25 cellular contexts compared by ENCODE assay signal in genomic region chr3:47517937-47518336, GRCh38. TPM values are rescaled to one million over a fixed set of nuclear protein-coding genes. Genes with fewer than 3 reads are reported as not detected.
DNase-seq lines count a peak whose midpoint lies in the region; ATAC-seq, FAIRE-seq and TF ChIP-seq lines count a peak whose summit lies in the region.
"Had no signal": no experiment of that assay in that cellular context is flagged by ENCODE, and none has a peak within 500 bp of the region (broad histone marks: within the 10 kb centered on the region; RNA-seq: fewer than 3 reads in every experiment).

No MANE protein-coding gene starts in this region.

- H3K36me3 Mint-ChIP-seq in glutamatergic neuron (ENCODE audit: unreplicated experiment) (no peaks in the 10 kb centered on the region), progenitor cell of endocrine pancreas (ENCODE audit: insufficient read depth) (no peaks in the 10 kb centered on the region), T-helper 17 cell (ENCODE audit: low read depth) (no peaks in the 10 kb centered on the region)
- H3K36me3 Mint-ChIP-seq: CD14-positive monocyte had no signal

- peaks cover 10% of the 10 kb centered on the region for H3K27me3 Mint-ChIP-seq in glutamatergic neuron (ENCODE audit: unreplicated experiment)
- peaks cover 2% of the 10 kb centered on the region for H3K27me3 Mint-ChIP-seq in progenitor cell of endocrine pancreas
- no peaks in the 10 kb centered on the region for H3K27me3 Mint-ChIP-seq in T-helper 17 cell
- H3K27me3 Mint-ChIP-seq: CD4-positive, alpha-beta T cell had no signal

- no peak overlapping the region for H3K9ac ChIP-seq in HepG2 (ENCODE audit: insufficient read depth, low read depth, low read length)
- H3K9ac ChIP-seq: BLaER1 treated with 17β-estradiol and CSF1 and Interleukin-3, amounts not matched to agents 10 nM and 100 nM had no signal

- POLR2A ChIA-PET in HepG2 (lab: Yijun Ruan, JAX), result no interaction called here

- no peak for TF ChIP-seq RAD21 in HepG2 (CRISPR knock-in tag; IDR thresholded peaks at IDR 0.05)

- no peaks in the 10 kb centered on the region for H4K20me1 ChIP-seq in HepG2 (ENCODE audit: insufficient read depth, low read length)
- H4K20me1 ChIP-seq: BLaER1 treated with 17β-estradiol and CSF1 and Interleukin-3, amounts not matched to agents 10 nM and 100 nM had no signal

- H3K4me3 Mint-ChIP-seq in glutamatergic neuron (ENCODE audit: unreplicated experiment), result no peak overlapping the region
- H3K4me3 Mint-ChIP-seq in progenitor cell of endocrine pancreas (ENCODE audit: low read depth), result no peak overlapping the region
- no peak overlapping the region for H3K4me3 Mint-ChIP-seq in T-helper 17 cell
- H3K4me3 Mint-ChIP-seq: CD14-positive monocyte; CD4-positive, alpha-beta T cell; CD8-positive, alpha-beta memory T cell; HFFc6 had no signal

- H3K27ac Mint-ChIP-seq in glutamatergic neuron (ENCODE audit: unreplicated experiment), result peak overlapping the region; percentile 33
- peak overlapping the region; percentile 82 for H3K27ac Mint-ChIP-seq in progenitor cell of endocrine pancreas
- H3K27ac Mint-ChIP-seq in T-helper 17 cell, result no peak overlapping the region
- H3K27ac Mint-ChIP-seq: CD14-positive monocyte; CD4-positive, alpha-beta T cell; HFFc6 had no signal

- intact Hi-C loops in HepG2 (cut with micrococcal nuclease; ENCODE audit: unreplicated experiment) (no loop called here), right lobe of liver (cut with DNase I) (no loop called here)

- WGBS in HepG2 (ENCODE audit: low lambda C conversion rate), result 47% methylated on average over 2 of the region's 2 CpGs
- WGBS in right lobe of liver (ENCODE audit: insufficient coverage, low coverage, low lambda C conversion rate, missing lambda C conversion rate), result 0% methylated on average over 1 of the region's 2 CpGs

- H3K36me3 ChIP-seq in HepG2 (replicated peaks in 1 of 2; ENCODE audit: control insufficient read depth in 1 of 2, insufficient read depth in 2 of 2, low read length in 2 of 2) (no peaks in the 10 kb centered on the region), right lobe of liver (no peaks in the 10 kb centered on the region)
- H3K36me3 ChIP-seq: BE2C; BLaER1 treated with 17β-estradiol and CSF1 and Interleukin-3, amounts not matched to agents 10 nM and 100 nM; HAP-1 had no signal

- H3K9me3 ChIP-seq in HepG2 (ENCODE audit: low read length) (no peaks in the 10 kb centered on the region), right lobe of liver (no peaks in the 10 kb centered on the region), T-helper 17 cell (ENCODE audit: control insufficient read depth, low read length, poor library complexity, severe bottlenecking) (no peaks in the 10 kb centered on the region)
- H3K9me3 ChIP-seq: BE2C; BLaER1 treated with 17β-estradiol and CSF1 and Interleukin-3, amounts not matched to agents 10 nM and 100 nM; HAP-1 had no signal

- ATAC-seq in HepG2, result no peak
- ATAC-seq in right lobe of liver, result no peak
- ATAC-seq in T-helper 17 cell, result no peak

- no peak overlapping the region for H3K4me2 ChIP-seq in HepG2 (ENCODE audit: low read depth, low read length)
- H3K4me2 ChIP-seq: BLaER1 treated with 17β-estradiol and CSF1 and Interleukin-3, amounts not matched to agents 10 nM and 100 nM had no signal

- H3K27me3 ChIP-seq in HepG2 (ENCODE audit: control insufficient read depth in 1 of 2, insufficient read depth in 2 of 2, low read length in 2 of 2) (no peaks in the 10 kb centered on the region), right lobe of liver (no peaks in the 10 kb centered on the region)
- H3K27me3 ChIP-seq: BE2C; BLaER1 treated with 17β-estradiol and CSF1 and Interleukin-3, amounts not matched to agents 10 nM and 100 nM had no signal

- H3K9me3 Mint-ChIP-seq in glutamatergic neuron (ENCODE audit: unreplicated experiment) (peaks cover 9% of the 10 kb centered on the region), progenitor cell of endocrine pancreas (ENCODE audit: low read depth) (no peaks in the 10 kb centered on the region)
- H3K9me3 Mint-ChIP-seq: CD4-positive, alpha-beta T cell; HFFc6 had no signal

- H3K27ac ChIP-seq in HepG2 (ENCODE audit: extremely low read length, insufficient read depth, low read length) (no peak overlapping the region), right lobe of liver (no peak overlapping the region)
- H3K27ac ChIP-seq: 22Rv1; BLaER1 treated with 17β-estradiol and CSF1 and Interleukin-3, amounts not matched to agents 10 nM and 100 nM had no signal

- H3K4me1 ChIP-seq in HepG2 (ENCODE audit: insufficient read depth, low read length) (peaks cover 45% of the 10 kb centered on the region), right lobe of liver (peaks cover 0 to 11% (median 0%) of the 10 kb centered on the region in 4 donors)
- H3K4me1 ChIP-seq: BE2C had no signal

- CTCF ChIA-PET in HepG2 (lab: Yijun Ruan, JAX; ENCODE audit: low intra/inter-chr PET ratio, low total read pairs), result no interaction called here

- H3K4me3 ChIP-seq in HepG2 (replicated peaks in 1 of 3; ENCODE audit: insufficient read depth in 1 of 3, low read depth in 2 of 3, low read length in 3 of 3), result no peak overlapping the region
- no peak overlapping the region for H3K4me3 ChIP-seq in right lobe of liver
- H3K4me3 ChIP-seq: BLaER1 treated with 17β-estradiol and CSF1 and Interleukin-3, amounts not matched to agents 10 nM and 100 nM; HAP-1 had no signal

- H3K4me1 Mint-ChIP-seq in glutamatergic neuron (ENCODE audit: low read depth, unreplicated experiment) (peaks cover 4% of the 10 kb centered on the region), progenitor cell of endocrine pancreas (ENCODE audit: low read depth) (peaks cover 36% of the 10 kb centered on the region), T-helper 17 cell (peaks cover 2% of the 10 kb centered on the region)

- DNase-seq in HepG2 (ENCODE audit: low spot score) (no peak), right lobe of liver (no peak), glutamatergic neuron (no peak), progenitor cell of endocrine pancreas (ENCODE audit: low spot score, unreplicated experiment) (no peak), NCI-H128 (lab: John Stamatoyannopoulos, UW; ENCODE audit: unreplicated experiment) (no peak), T-helper 17 cell (no peak), AG08395 (ENCODE audit: low spot score) (no peak)
- DNase-seq: AML-193; BE2C; CD4-positive, alpha-beta T cell; CD8-positive, alpha-beta memory T cell; DMS 273 treated with DMSO at 0.1 percent for 48 hours; DMS79; GF-D8; GOT3; HFFc6 had no signal

- no TSS peak for BruUV-seq in HepG2 (replicated peaks; lab: Mats Ljungman, UMichigan)

- H3K79me2 ChIP-seq in HepG2 (ENCODE audit: insufficient read depth, low read length), result peaks cover 2% of the 10 kb centered on the region

- FAIRE-seq in HepG2 (lab: Jason Lieb, UNC), result no peak
- FAIRE-seq: A204.1, D721Med, GM12891, GM18507, H54 had no signal

- TF ChIP-seq CTCF in HepG2 (CRISPR knock-in tag; IDR thresholded peaks at IDR 0.05) (no peak), right lobe of liver (IDR thresholded peaks at IDR 0.05) (no peak), glutamatergic neuron (IDR thresholded peaks at IDR 0.05; ENCODE audit: partially characterized antibody, unreplicated experiment) (no peak), progenitor cell of endocrine pancreas (IDR thresholded peaks at IDR 0.05; ENCODE audit: unreplicated experiment) (no peak)

- no peak for TF ChIP-seq POLR2A in HepG2 (IDR thresholded peaks at IDR 0.05; ENCODE audit: insufficient read depth in 1 of 2, low read depth in 2 of 2, low read length in 2 of 2)
- no peak for TF ChIP-seq POLR2A in right lobe of liver (IDR thresholded peaks at IDR 0.05)

- TF ChIP-seq EP300 in HepG2 (IDR thresholded peaks at IDR 0.05; ENCODE audit: low read depth in 2 of 2, low read length in 2 of 2) (no peak), HepG2 (CRISPR knock-in tag; IDR thresholded peaks at IDR 0.05; ENCODE audit: borderline replicate concordance) (no peak)

- H2AFZ ChIP-seq in HepG2 (ENCODE audit: low read length), result peak overlapping the region; percentile 42

- in situ Hi-C loops in HepG2 (cut with HindIII; ENCODE audit: extremely low pct_ligation_motif_present, low pct_unique_long_range_greater_than_20kb), result loop anchor here (5.0 kb wide), 1 partner anchor 274 kb away; no protein-coding TSS in a partner anchor

RNA-seq across cellular contexts. Expression of gene ELP6, which starts 4.4 kb away (rescaled TPM):
- total RNA-seq in HepG2 (2016; rRNA removed; fragmentation: Illumina TruSeq; extraction: Trizol) (38.6 and 45.0 TPM in 2 replicates), right lobe of liver (10 to 100 TPM; 10.1 to 18.1 (median 13.9) TPM), glutamatergic neuron (ENCODE audit: unreplicated experiment) (40.0 TPM), progenitor cell of endocrine pancreas (58.5 and 63.8 TPM in 2 replicates), T-helper 17 cell (10 to 100 TPM; 17.1 to 24.3 TPM)
- 21.1 and 22.8 TPM in 2 replicates for total RNA-seq in HepG2 (2016; cell fraction: cytosol; rRNA removed; fragmentation: Illumina TruSeq; extraction: Trizol; ENCODE audit: low read depth)
- 40.9 and 43.5 TPM in 2 replicates for total RNA-seq in HepG2 (2016; cell fraction: insoluble cytoplasmic fraction; rRNA removed; fragmentation: Illumina TruSeq; extraction: Trizol)
- 31.1 and 33.1 TPM in 2 replicates for total RNA-seq in HepG2 (2016; cell fraction: membrane; rRNA removed; fragmentation: Illumina TruSeq; extraction: Trizol)
- total RNA-seq in HepG2 (2016; cell fraction: nucleus; rRNA removed; fragmentation: Illumina TruSeq; extraction: Trizol), result 35.1 and 40.6 TPM in 2 replicates
- polyA plus RNA-seq in HepG2 (2011; rRNA removed), result 43.6 and 49.3 TPM in 2 replicates
- 48.6 and 55.2 TPM in 2 replicates for polyA plus RNA-seq in HepG2 (2011; cell fraction: cytosol; rRNA removed)
- polyA plus RNA-seq in HepG2 (2011; cell fraction: nucleus; rRNA removed), result 27.3 and 28.8 TPM in 2 replicates
- 15.1 and 17.2 TPM in 2 replicates for polyA plus RNA-seq in HepG2 (2012)
- polyA plus RNA-seq in HepG2 (2016; cell fraction: cytosol; fragmentation: Illumina TruSeq; extraction: Trizol; ENCODE audit: low read depth), result 15.9 and 19.1 TPM in 2 replicates
- 46.8 and 48.4 TPM in 2 replicates for polyA plus RNA-seq in HepG2 (2016; cell fraction: insoluble cytoplasmic fraction; fragmentation: Illumina TruSeq; extraction: Trizol; ENCODE audit: low read depth)
- 23.9 and 24.2 TPM in 2 replicates for polyA plus RNA-seq in HepG2 (2016; cell fraction: membrane; fragmentation: Illumina TruSeq; extraction: Trizol; ENCODE audit: low read depth)
- 63.6 and 69.2 TPM in 2 replicates for polyA plus RNA-seq in HepG2 (2016; cell fraction: nucleus; fragmentation: Illumina TruSeq; extraction: Trizol; ENCODE audit: insufficient read depth, low read depth)
- polyA minus RNA-seq in HepG2 (2011; rRNA and poly(A)+ RNA removed; ENCODE audit: low replicate concordance), result 60.8 and 110 TPM in 2 replicates
- 12.7 and 18.2 TPM in 2 replicates for polyA minus RNA-seq in HepG2 (2011; cell fraction: cytosol; rRNA and poly(A)+ RNA removed)
- polyA minus RNA-seq in HepG2 (2011; cell fraction: nucleus; rRNA and poly(A)+ RNA removed), result 49.6 and 56.1 TPM in 2 replicates

RNA-seq across cellular contexts. Expression of gene SCAP, which starts 42.2 kb away (rescaled TPM):
- total RNA-seq in HepG2 (2016; rRNA removed; fragmentation: Illumina TruSeq; extraction: Trizol), result 24.0 and 53.3 TPM in 2 replicates
- total RNA-seq in HepG2 (2016; cell fraction: cytosol; rRNA removed; fragmentation: Illumina TruSeq; extraction: Trizol; ENCODE audit: low read depth), result 52.3 and 54.3 TPM in 2 replicates
- 21.9 and 52.8 TPM in 2 replicates for total RNA-seq in HepG2 (2016; cell fraction: insoluble cytoplasmic fraction; rRNA removed; fragmentation: Illumina TruSeq; extraction: Trizol)
- 34.5 and 35.0 TPM in 2 replicates for total RNA-seq in HepG2 (2016; cell fraction: membrane; rRNA removed; fragmentation: Illumina TruSeq; extraction: Trizol)
- total RNA-seq in HepG2 (2016; cell fraction: nucleus; rRNA removed; fragmentation: Illumina TruSeq; extraction: Trizol), result 54.5 and 63.6 TPM in 2 replicates
- 40.4 and 58.7 TPM in 2 replicates for polyA plus RNA-seq in HepG2 (2011; rRNA removed)
- polyA plus RNA-seq in HepG2 (2011; cell fraction: cytosol; rRNA removed), result 31.5 and 35.0 TPM in 2 replicates
- 134 and 142 TPM in 2 replicates for polyA plus RNA-seq in HepG2 (2011; cell fraction: nucleus; rRNA removed)
- polyA plus RNA-seq in HepG2 (2012), result 70.2 and 73.6 TPM in 2 replicates
- polyA plus RNA-seq in HepG2 (2016; cell fraction: cytosol; fragmentation: Illumina TruSeq; extraction: Trizol; ENCODE audit: low read depth), result 6.4 and 7.0 TPM in 2 replicates
- polyA plus RNA-seq in HepG2 (2016; cell fraction: insoluble cytoplasmic fraction; fragmentation: Illumina TruSeq; extraction: Trizol; ENCODE audit: low read depth), result 18.1 and 20.4 TPM in 2 replicates
- 15.1 and 16.0 TPM in 2 replicates for polyA plus RNA-seq in HepG2 (2016; cell fraction: membrane; fragmentation: Illumina TruSeq; extraction: Trizol; ENCODE audit: low read depth)
- polyA plus RNA-seq in HepG2 (2016; cell fraction: nucleus; fragmentation: Illumina TruSeq; extraction: Trizol; ENCODE audit: insufficient read depth, low read depth), result 85.3 and 87.4 TPM in 2 replicates
- 122 and 226 TPM in 2 replicates for polyA minus RNA-seq in HepG2 (2011; rRNA and poly(A)+ RNA removed; ENCODE audit: low replicate concordance)
- 53.2 and 65.6 TPM in 2 replicates for polyA minus RNA-seq in HepG2 (2011; cell fraction: cytosol; rRNA and poly(A)+ RNA removed)
- polyA minus RNA-seq in HepG2 (2011; cell fraction: nucleus; rRNA and poly(A)+ RNA removed), result 49.2 and 66.6 TPM in 2 replicates
- total RNA-seq in right lobe of liver, result 10 to 100 TPM; 48.8 to 85.1 (median 78.9) TPM
- total RNA-seq in glutamatergic neuron (ENCODE audit: unreplicated experiment), result 82.7 TPM
- 140 TPM in 2 replicates for total RNA-seq in progenitor cell of endocrine pancreas
- total RNA-seq in T-helper 17 cell, result 10 to 100 TPM; 78.5 to 81.9 TPM
